In the genomic region with DNA sequence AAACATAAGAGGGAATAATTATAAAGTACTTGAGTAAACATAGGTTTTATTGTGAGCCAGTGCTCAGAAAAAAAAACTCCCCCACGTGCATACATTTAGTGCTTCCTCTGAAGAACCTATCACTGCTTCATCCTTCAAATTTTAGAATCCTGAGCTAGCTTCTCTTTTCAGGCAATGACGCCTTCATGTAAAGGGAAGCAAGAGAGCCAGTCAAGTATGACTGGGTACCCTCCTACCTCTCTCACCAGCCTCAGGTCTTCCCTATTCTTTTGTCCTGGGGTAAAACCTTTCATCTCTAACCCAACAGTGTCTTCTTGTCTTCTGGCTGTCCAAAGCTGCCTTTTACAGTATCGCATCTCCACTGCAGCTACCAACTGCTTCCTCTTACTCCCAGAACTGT, we compare ENCODE assay signal across 1 cellular context.
TF ChIP-seq lines count a peak whose summit lies in the region.

No MANE protein-coding gene starts in this region.

TF ChIP-seq in K562, 482 proteins besides CTCF, POLR2A, EP300 and RAD21 (continued from another document):
- TF ChIP-seq, protein P1, sequence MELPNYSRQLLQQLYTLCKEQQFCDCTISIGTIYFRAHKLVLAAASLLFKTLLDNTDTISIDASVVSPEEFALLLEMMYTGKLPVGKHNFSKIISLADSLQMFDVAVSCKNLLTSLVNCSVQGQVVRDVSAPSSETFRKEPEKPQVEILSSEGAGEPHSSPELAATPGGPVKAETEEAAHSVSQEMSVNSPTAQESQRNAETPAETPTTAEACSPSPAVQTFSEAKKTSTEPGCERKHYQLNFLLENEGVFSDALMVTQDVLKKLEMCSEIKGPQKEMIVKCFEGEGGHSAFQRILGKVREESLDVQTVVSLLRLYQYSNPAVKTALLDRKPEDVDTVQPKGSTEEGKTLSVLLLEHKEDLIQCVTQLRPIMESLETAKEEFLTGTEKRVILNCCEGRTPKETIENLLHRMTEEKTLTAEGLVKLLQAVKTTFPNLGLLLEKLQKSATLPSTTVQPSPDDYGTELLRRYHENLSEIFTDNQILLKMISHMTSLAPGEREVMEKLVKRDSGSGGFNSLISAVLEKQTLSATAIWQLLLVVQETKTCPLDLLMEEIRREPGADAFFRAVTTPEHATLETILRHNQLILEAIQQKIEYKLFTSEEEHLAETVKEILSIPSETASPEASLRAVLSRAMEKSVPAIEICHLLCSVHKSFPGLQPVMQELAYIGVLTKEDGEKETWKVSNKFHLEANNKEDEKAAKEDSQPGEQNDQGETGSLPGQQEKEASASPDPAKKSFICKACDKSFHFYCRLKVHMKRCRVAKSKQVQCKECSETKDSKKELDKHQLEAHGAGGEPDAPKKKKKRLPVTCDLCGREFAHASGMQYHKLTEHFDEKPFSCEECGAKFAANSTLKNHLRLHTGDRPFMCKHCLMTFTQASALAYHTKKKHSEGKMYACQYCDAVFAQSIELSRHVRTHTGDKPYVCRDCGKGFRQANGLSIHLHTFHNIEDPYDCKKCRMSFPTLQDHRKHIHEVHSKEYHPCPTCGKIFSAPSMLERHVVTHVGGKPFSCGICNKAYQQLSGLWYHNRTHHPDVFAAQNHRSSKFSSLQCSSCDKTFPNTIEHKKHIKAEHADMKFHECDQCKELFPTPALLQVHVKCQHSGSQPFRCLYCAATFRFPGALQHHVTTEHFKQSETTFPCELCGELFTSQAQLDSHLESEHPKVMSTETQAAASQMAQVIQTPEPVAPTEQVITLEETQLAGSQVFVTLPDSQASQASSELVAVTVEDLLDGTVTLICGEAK (IDR thresholded peaks at IDR 0.05): no peak
- TF ChIP-seq, protein P1 (CRISPR knock-in tag; IDR thresholded peaks at IDR 0.05): no peak
- TF ChIP-seq ZNF354B (CRISPR knock-in tag; IDR thresholded peaks at IDR 0.05) (no peak), SMAD1 (IDR thresholded peaks at IDR 0.05; ENCODE audit: low read depth, low read length, partially characterized antibody) (no peak), EWSR1 (IDR thresholded peaks at IDR 0.05; ENCODE audit: borderline replicate concordance, low read depth, partially characterized antibody) (no peak), CAMTA2 (CRISPR knock-in tag; conservative IDR thresholded peaks at IDR 0.05) (no peak), MXI1 (IDR thresholded peaks at IDR 0.05; ENCODE audit: low read depth, low read length) (no peak), PHF20 (IDR thresholded peaks at IDR 0.05; ENCODE audit: partially characterized antibody) (no peak), CEBPB (tag; IDR thresholded peaks at IDR 0.05) (no peak)
